Comparison of ENCODE assay signal across 2 cellular contexts in the genomic region with DNA sequence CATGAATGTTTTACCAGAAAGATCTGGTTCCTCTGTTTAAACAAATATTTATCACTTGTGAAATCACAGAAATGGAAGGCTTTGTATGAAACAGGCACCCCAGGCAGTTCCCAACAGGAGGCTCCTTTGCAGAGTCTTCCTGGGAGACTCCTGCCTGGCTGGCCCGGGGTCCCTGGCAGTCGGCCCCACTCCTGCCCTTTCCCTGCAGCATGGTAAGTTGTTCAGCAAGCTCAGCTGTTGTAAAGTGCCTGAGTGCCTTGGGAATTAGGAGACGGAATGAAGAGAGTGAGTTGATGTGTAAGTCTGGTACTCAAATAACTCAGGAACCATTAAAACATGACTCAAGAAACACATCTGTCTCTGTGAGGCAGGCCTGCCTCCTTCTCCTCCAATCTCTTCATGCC.
TF ChIP-seq lines count a peak whose summit lies in the region.

No MANE protein-coding gene starts in this region.

TF ChIP-seq in A549, 52 proteins besides CTCF, POLR2A, EP300 and RAD21:
- TF ChIP-seq POLR2AphosphoS2 (conservative IDR thresholded peaks at IDR 0.05; ENCODE audit: low read length), result no peak
- TF ChIP-seq SREBF2 (IDR thresholded peaks at IDR 0.05), result no peak
- TF ChIP-seq BHLHE40 (IDR thresholded peaks at IDR 0.05; ENCODE audit: low read depth, low read length), result no peak
- no peak for TF ChIP-seq TP53 (CRISPR knock-in tag; IDR thresholded peaks at IDR 0.05)
- TF ChIP-seq, protein P1, sequence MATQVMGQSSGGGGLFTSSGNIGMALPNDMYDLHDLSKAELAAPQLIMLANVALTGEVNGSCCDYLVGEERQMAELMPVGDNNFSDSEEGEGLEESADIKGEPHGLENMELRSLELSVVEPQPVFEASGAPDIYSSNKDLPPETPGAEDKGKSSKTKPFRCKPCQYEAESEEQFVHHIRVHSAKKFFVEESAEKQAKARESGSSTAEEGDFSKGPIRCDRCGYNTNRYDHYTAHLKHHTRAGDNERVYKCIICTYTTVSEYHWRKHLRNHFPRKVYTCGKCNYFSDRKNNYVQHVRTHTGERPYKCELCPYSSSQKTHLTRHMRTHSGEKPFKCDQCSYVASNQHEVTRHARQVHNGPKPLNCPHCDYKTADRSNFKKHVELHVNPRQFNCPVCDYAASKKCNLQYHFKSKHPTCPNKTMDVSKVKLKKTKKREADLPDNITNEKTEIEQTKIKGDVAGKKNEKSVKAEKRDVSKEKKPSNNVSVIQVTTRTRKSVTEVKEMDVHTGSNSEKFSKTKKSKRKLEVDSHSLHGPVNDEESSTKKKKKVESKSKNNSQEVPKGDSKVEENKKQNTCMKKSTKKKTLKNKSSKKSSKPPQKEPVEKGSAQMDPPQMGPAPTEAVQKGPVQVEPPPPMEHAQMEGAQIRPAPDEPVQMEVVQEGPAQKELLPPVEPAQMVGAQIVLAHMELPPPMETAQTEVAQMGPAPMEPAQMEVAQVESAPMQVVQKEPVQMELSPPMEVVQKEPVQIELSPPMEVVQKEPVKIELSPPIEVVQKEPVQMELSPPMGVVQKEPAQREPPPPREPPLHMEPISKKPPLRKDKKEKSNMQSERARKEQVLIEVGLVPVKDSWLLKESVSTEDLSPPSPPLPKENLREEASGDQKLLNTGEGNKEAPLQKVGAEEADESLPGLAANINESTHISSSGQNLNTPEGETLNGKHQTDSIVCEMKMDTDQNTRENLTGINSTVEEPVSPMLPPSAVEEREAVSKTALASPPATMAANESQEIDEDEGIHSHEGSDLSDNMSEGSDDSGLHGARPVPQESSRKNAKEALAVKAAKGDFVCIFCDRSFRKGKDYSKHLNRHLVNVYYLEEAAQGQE (IDR thresholded peaks at IDR 0.05), result no peak
- TF ChIP-seq, protein P2, sequence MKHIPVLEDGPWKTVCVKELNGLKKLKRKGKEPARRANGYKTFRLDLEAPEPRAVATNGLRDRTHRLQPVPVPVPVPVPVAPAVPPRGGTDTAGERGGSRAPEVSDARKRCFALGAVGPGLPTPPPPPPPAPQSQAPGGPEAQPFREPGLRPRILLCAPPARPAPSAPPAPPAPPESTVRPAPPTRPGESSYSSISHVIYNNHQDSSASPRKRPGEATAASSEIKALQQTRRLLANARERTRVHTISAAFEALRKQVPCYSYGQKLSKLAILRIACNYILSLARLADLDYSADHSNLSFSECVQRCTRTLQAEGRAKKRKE (CRISPR knock-in tag; IDR thresholded peaks at IDR 0.05; ENCODE audit: low read depth), result no peak
- TF ChIP-seq GATA3 (IDR thresholded peaks at IDR 0.05; ENCODE audit: borderline replicate concordance), result no peak
- TF ChIP-seq, protein P3, sequence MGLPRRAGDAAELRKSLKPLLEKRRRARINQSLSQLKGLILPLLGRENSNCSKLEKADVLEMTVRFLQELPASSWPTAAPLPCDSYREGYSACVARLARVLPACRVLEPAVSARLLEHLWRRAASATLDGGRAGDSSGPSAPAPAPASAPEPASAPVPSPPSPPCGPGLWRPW (IDR thresholded peaks at IDR 0.05), result no peak
- no peak for TF ChIP-seq HEYL (CRISPR knock-in tag; IDR thresholded peaks at IDR 0.05)

TF ChIP-seq in K562, 482 proteins besides CTCF, POLR2A, EP300 and RAD21:
- TF ChIP-seq SIRT6 (IDR thresholded peaks at IDR 0.05; ENCODE audit: low read depth, low read length) (no peak), C11orf30 (IDR thresholded peaks at IDR 0.05; ENCODE audit: low read depth) (no peak), TRIM24 (IDR thresholded peaks at IDR 0.05) (no peak), BACH1 (tag; IDR thresholded peaks at IDR 0.05) (no peak), ARID1B (IDR thresholded peaks at IDR 0.05) (no peak)
- TF ChIP-seq, protein P4, sequence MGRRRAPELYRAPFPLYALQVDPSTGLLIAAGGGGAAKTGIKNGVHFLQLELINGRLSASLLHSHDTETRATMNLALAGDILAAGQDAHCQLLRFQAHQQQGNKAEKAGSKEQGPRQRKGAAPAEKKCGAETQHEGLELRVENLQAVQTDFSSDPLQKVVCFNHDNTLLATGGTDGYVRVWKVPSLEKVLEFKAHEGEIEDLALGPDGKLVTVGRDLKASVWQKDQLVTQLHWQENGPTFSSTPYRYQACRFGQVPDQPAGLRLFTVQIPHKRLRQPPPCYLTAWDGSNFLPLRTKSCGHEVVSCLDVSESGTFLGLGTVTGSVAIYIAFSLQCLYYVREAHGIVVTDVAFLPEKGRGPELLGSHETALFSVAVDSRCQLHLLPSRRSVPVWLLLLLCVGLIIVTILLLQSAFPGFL (CRISPR knock-in tag; IDR thresholded peaks at IDR 0.05), result no peak
- TF ChIP-seq, protein P5, sequence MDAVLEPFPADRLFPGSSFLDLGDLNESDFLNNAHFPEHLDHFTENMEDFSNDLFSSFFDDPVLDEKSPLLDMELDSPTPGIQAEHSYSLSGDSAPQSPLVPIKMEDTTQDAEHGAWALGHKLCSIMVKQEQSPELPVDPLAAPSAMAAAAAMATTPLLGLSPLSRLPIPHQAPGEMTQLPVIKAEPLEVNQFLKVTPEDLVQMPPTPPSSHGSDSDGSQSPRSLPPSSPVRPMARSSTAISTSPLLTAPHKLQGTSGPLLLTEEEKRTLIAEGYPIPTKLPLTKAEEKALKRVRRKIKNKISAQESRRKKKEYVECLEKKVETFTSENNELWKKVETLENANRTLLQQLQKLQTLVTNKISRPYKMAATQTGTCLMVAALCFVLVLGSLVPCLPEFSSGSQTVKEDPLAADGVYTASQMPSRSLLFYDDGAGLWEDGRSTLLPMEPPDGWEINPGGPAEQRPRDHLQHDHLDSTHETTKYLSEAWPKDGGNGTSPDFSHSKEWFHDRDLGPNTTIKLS (IDR thresholded peaks at IDR 0.05; ENCODE audit: borderline replicate concordance, low read depth), result no peak
